Comparison of ENCODE assay signal across 18 cellular contexts in genomic region chr13:72473321-72473720, GRCh38.
A peak's percentile ranks its signal among the peaks of the same experiment; 100 is the strongest.
DNase-seq lines count a peak whose midpoint lies in the region; ATAC-seq and TF ChIP-seq lines count a peak whose summit lies in the region.
"Had no signal": no experiment of that assay in that cellular context is flagged by ENCODE, and none has a peak within 500 bp of the region (broad histone marks: within the 10 kb centered on the region; RNA-seq: fewer than 3 reads in every experiment).

No MANE protein-coding gene starts in this region.

- H3K36me3 Mint-ChIP-seq in WTC11 = no peaks in the 10 kb centered on the region
- H3K36me3 Mint-ChIP-seq in activated CD4-positive, alpha-beta memory T cell treated with anti-CD3 and anti-CD28 coated beads for 36 hours = no peaks in the 10 kb centered on the region
- H3K36me3 Mint-ChIP-seq: CD8-positive, alpha-beta T cell had no signal

- H3K4me3 Mint-ChIP-seq in WTC11 = no peak overlapping the region
- H3K4me3 Mint-ChIP-seq in activated CD4-positive, alpha-beta memory T cell treated with anti-CD3 and anti-CD28 coated beads for 36 hours = no peak overlapping the region
- H3K4me3 Mint-ChIP-seq: B cell; CD4-positive, alpha-beta T cell; CD8-positive, alpha-beta T cell had no signal

- peaks cover 5% of the 10 kb centered on the region for H3K4me1 Mint-ChIP-seq in WTC11
- no peaks in the 10 kb centered on the region for H3K4me1 Mint-ChIP-seq in activated CD4-positive, alpha-beta memory T cell treated with anti-CD3 and anti-CD28 coated beads for 36 hours (ENCODE audit: low read depth)
- H3K4me1 Mint-ChIP-seq: B cell had no signal

- in situ Hi-C loops in G401 (cut with HindIII; ENCODE audit: low sequenced_read_pairs) = no loop called here

- POLR2A ChIA-PET in WTC11 (lab: Charles Lee) = no interaction called here
- POLR2A ChIA-PET in activated CD4-positive, alpha-beta memory T cell treated with anti-CD3 and anti-CD28 coated beads for 36 hours (lab: Charles Lee) = no interaction called here

- H3K27me3 Mint-ChIP-seq in WTC11 (ENCODE audit: low read depth) = no peaks in the 10 kb centered on the region; the same call in none of the 2 replicates
- H3K27me3 Mint-ChIP-seq in activated CD4-positive, alpha-beta memory T cell treated with anti-CD3 and anti-CD28 coated beads for 36 hours = no peaks in the 10 kb centered on the region
- H3K27me3 Mint-ChIP-seq: B cell had no signal

- CTCF ChIA-PET in WTC11 (lab: Charles Lee) = interaction anchor here (1.6 kb wide), 1 partner anchor 177 kb away, joined by 3 read pairs; no protein-coding TSS in a partner anchor
- CTCF ChIA-PET in activated CD4-positive, alpha-beta memory T cell treated with anti-CD3 and anti-CD28 coated beads for 36 hours (lab: Charles Lee) = no interaction called here

- no peak overlapping the region for H3K27ac Mint-ChIP-seq in WTC11
- no peak overlapping the region for H3K27ac Mint-ChIP-seq in activated CD4-positive, alpha-beta memory T cell treated with anti-CD3 and anti-CD28 coated beads for 36 hours
- H3K27ac Mint-ChIP-seq: B cell; CD4-positive, alpha-beta T cell; CD8-positive, alpha-beta T cell had no signal

- H3K9me3 Mint-ChIP-seq in WTC11 = no peaks in the 10 kb centered on the region
- H3K9me3 Mint-ChIP-seq in activated CD4-positive, alpha-beta memory T cell treated with anti-CD3 and anti-CD28 coated beads for 36 hours = peaks cover 2% of the 10 kb centered on the region
- H3K9me3 Mint-ChIP-seq: CD8-positive, alpha-beta T cell had no signal

- DNase-seq in G401 (ENCODE audit: low spot score) (peak; percentile 99), cerebellar nuclear complex (lab: John Stamatoyannopoulos, UW) (peak; percentile 37 to 74), inferior parietal cortex (ENCODE audit: extremely low spot score) (peak; percentile 22), superior temporal gyrus (ENCODE audit: extremely low spot score) (peak; percentile 31), WTC11 (ENCODE audit: low spot score) (no peak), SW 1271 (lab: John Stamatoyannopoulos, UW) (no peak)
- DNase-seq in activated CD4-positive, alpha-beta memory T cell treated with anti-CD3 and anti-CD28 coated beads for 36 hours = no peak
- DNase-seq: 8988T; ACHN; Caco-2; Calu3; CD4-positive, alpha-beta T cell; CD8-positive, alpha-beta T cell; DMS79 treated with DMSO at 0.1 percent for 48 hours; GDM1 had no signal

- ATAC-seq in WTC11 (no peak), GM18511 (IDR thresholded peaks at IDR 0.05; ENCODE audit: unreplicated experiment) (no peak)
- ATAC-seq: CD8-positive, alpha-beta T cell; GM12878 had no signal

- no peak for TF ChIP-seq CTCF in WTC11 (IDR thresholded peaks at IDR 0.05)

- intact Hi-C loops in activated CD4-positive, alpha-beta memory T cell treated with anti-CD3 and anti-CD28 coated beads for 36 hours (cut with micrococcal nuclease) = no loop called here

TF ChIP-seq in WTC11, 78 proteins besides CTCF, POLR2A, EP300 and RAD21:
- no peak for TF ChIP-seq NFYB (CRISPR knock-in tag; conservative IDR thresholded peaks at IDR 0.05; ENCODE audit: low read depth)
- no peak for TF ChIP-seq TCF7 (CRISPR knock-in tag; IDR thresholded peaks at IDR 0.05; ENCODE audit: low read depth)
- no peak for TF ChIP-seq ZNF317 (CRISPR knock-in tag; IDR thresholded peaks at IDR 0.05; ENCODE audit: borderline replicate concordance, low read depth)
- no peak for TF ChIP-seq ZNF671 (CRISPR knock-in tag; IDR thresholded peaks at IDR 0.05)
- TF ChIP-seq SP1 (CRISPR knock-in tag; conservative IDR thresholded peaks at IDR 0.05) = no peak
- no peak for TF ChIP-seq ARID4B (CRISPR knock-in tag; IDR thresholded peaks at IDR 0.05; ENCODE audit: borderline replicate concordance)
- no peak for TF ChIP-seq ZBTB43 (CRISPR knock-in tag; IDR thresholded peaks at IDR 0.05)
- no peak for TF ChIP-seq SMAD4 (CRISPR knock-in tag; IDR thresholded peaks at IDR 0.05)
- TF ChIP-seq USF1 (CRISPR knock-in tag; IDR thresholded peaks at IDR 0.05) = no peak
- no peak for TF ChIP-seq IRF2 (CRISPR knock-in tag; IDR thresholded peaks at IDR 0.05; ENCODE audit: borderline replicate concordance, low read depth)
- no peak for TF ChIP-seq MXD4 (CRISPR knock-in tag; IDR thresholded peaks at IDR 0.05; ENCODE audit: borderline replicate concordance)
- TF ChIP-seq ZNF423 (CRISPR knock-in tag; IDR thresholded peaks at IDR 0.05) = no peak
- TF ChIP-seq TP53 (CRISPR knock-in tag; IDR thresholded peaks at IDR 0.05) = no peak
- TF ChIP-seq RORB (CRISPR knock-in tag; IDR thresholded peaks at IDR 0.05) = no peak
- no peak for TF ChIP-seq ZNF138 (CRISPR knock-in tag; conservative IDR thresholded peaks at IDR 0.05)
- TF ChIP-seq E2F1 (CRISPR knock-in tag; IDR thresholded peaks at IDR 0.05) = no peak
- no peak for TF ChIP-seq ZNF425 (CRISPR knock-in tag; conservative IDR thresholded peaks at IDR 0.05)

Comparison
In these comparisons a context has a peak if more than half of its experiments do, and no peak if none do; other contexts are left out.
1. DNase-seq: peak in G401 (single experiment), cerebellar nuclear complex (2 of 2), inferior parietal cortex (single experiment) and superior temporal gyrus (single experiment); none in WTC11 (single experiment), activated CD4-positive, alpha-beta memory T cell treated with anti-CD3 and anti-CD28 coated beads for 36 hours (single experiment) and SW 1271 (0 of 2).